In the genomic region with DNA sequence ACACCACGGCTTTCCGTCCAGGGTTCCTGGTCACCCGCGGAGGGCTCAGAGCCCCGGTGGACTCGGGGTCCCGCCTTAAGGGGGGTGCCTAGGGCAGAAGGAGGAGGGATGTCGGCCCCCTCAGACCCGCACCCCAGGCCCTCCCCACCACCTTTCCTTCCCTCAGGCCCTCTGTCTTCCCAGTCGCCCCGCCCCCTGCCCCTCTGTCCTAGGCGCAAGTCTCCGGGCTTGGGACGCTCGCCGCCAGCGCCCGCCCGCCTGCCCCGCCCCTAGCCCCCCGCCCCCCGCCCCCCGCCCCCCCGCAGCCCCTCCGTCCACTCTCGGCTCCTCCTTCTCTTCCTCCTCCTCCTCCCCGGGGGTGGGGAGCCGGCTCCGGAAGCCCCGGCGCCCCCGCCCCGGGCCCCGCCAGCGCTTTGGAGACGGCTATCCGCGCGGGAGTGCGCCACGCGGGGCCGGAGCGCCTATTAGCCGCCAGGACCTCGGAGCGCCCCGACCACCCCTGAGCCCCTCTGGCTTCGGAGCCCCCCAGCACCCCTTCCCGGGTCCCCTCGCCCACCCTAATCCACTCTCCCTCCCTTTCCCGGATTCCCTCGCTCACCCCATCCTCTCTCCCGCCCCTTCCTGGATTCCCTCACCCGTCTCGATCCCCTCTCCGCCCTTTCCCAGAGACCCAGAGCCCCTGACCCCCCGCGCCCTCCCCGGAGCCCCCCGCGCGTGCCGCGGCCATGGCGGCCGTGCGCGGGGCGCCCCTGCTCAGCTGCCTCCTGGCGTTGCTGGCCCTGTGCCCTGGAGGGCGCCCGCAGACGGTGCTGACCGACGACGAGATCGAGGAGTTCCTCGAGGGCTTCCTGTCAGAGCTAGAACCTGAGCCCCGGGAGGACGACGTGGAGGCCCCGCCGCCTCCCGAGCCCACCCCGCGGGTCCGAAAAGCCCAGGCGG, we compare ENCODE assay signal across 8 cellular contexts. TPM values are rescaled to one million over a fixed set of nuclear protein-coding genes. Genes with fewer than 3 reads are reported as not detected.
DNase-seq lines count a peak whose midpoint lies in the region; ATAC-seq and TF ChIP-seq lines count a peak whose summit lies in the region.

A gene (plus strand): TSS at position 405 of the 939 bp plus-strand sequence. CDS start 321 bp downstream, at position 726.

- CTCF ChIA-PET in MCF 10A (lab: Yijun Ruan, JAX): no interaction called here

- H3K4me3 ChIP-seq in breast epithelium (peak within 1 kb of the TSS; percentile 70 to 95 (median 80)), psoas muscle (peak within 1 kb of the TSS; percentile 59)

- no peaks in the 10 kb centered on the region for H3K9me3 Mint-ChIP-seq in MCF 10A (ENCODE audit: unreplicated experiment)

- H3K4me1 Mint-ChIP-seq in MCF 10A (ENCODE audit: insufficient read depth, unreplicated experiment): peaks cover 25% of the 10 kb centered on the region

- H3K9me3 ChIP-seq in breast epithelium (no peaks in the 10 kb centered on the region), psoas muscle (no peaks in the 10 kb centered on the region)

- DNase-seq in breast epithelium (ENCODE audit: low spot score in 2 of 2) (no peak), MCF 10A (ENCODE audit: unreplicated experiment) (no peak), left cardiac atrium (peak; percentile 66), psoas muscle (peak; percentile 62 to 66), NCI-H2029 (lab: John Stamatoyannopoulos, UW) (no peak)
- DNase-seq in activated naive CD4-positive, alpha-beta T cell treated with anti-CD3 and anti-CD28 coated beads, Interleukin-2, amount 50 U/mL, for 16 hours: peak; percentile 52

- no peak for TF ChIP-seq POLR2A in breast epithelium (IDR thresholded peaks at IDR 0.05)

- intact Hi-C loops in breast epithelium (cut with DNase I; ENCODE audit: low total_unique reads): no loop called here
- intact Hi-C loops in MCF 10A (cut with micrococcal nuclease): no loop called here
- intact Hi-C loops in left cardiac atrium (cut with DNase I): no loop called here
- intact Hi-C loops in psoas muscle (cut with DNase I): no loop called here

- POLR2A ChIA-PET in MCF 10A (lab: Yijun Ruan, JAX): no interaction called here

- TF ChIP-seq CTCF in breast epithelium (IDR thresholded peaks at IDR 0.05) (no peak), MCF 10A (IDR thresholded peaks at IDR 0.05; ENCODE audit: unreplicated experiment) (no peak), psoas muscle (IDR thresholded peaks at IDR 0.05) (no peak)

- BruUV-seq in MCF 10A (replicated peaks; lab: Mats Ljungman, UMichigan): no TSS peak

- 10 to 18% (median 13%) methylated on average over 49 to 85 of the region's 89 CpGs for WGBS in psoas muscle, 3 donors

- peak; percentile 57 for ATAC-seq in left cardiac atrium
- peak in 3 of 4 donors; percentile 16 to 42 (median 27) for ATAC-seq in psoas muscle
- no peak for ATAC-seq in GM21526 (IDR thresholded peaks at IDR 0.05; ENCODE audit: low FRiP score, unreplicated experiment)
- no peak for ATAC-seq in GM21515 (IDR thresholded peaks at IDR 0.05; ENCODE audit: unreplicated experiment)

- no peaks in the 10 kb centered on the region for H3K27me3 Mint-ChIP-seq in MCF 10A (ENCODE audit: insufficient read depth, unreplicated experiment)

- H3K27ac ChIP-seq in breast epithelium: peak within 1 kb of the TSS; percentile 87 to 98
- peak within 1 kb of the TSS; percentile 58 for H3K27ac ChIP-seq in psoas muscle

- H3K27me3 ChIP-seq in breast epithelium (no peaks in the 10 kb centered on the region), psoas muscle (ENCODE audit: insufficient read depth in 3 of 3, low read length in 2 of 3) (peaks cover 0 to 11% (median 6%) of the 10 kb centered on the region in 3 donors)

- H3K36me3 ChIP-seq in breast epithelium (no peaks in the 10 kb centered on the region), psoas muscle (ENCODE audit: insufficient read depth in 1 of 2, low read depth in 1 of 2) (no peaks in the 10 kb centered on the region)

- H3K36me3 Mint-ChIP-seq in MCF 10A (ENCODE audit: insufficient read depth, unreplicated experiment): no peaks in the 10 kb centered on the region

- H3K4me1 ChIP-seq in breast epithelium (peaks cover 0 to 2% of the 10 kb centered on the region in 2 donors), psoas muscle (no peaks in the 10 kb centered on the region)

- no peak within 1 kb of the TSS for H3K4me3 Mint-ChIP-seq in MCF 10A (ENCODE audit: unreplicated experiment)

- H3K27ac Mint-ChIP-seq in MCF 10A (ENCODE audit: low read depth, unreplicated experiment): no peak within 1 kb of the TSS

RNA-seq across cellular contexts. Expression of the gene that starts here (rescaled TPM):
- total RNA-seq in breast epithelium (100 to 1,000 TPM in 2 of 3 donors, 10 to 100 TPM in 1; 85.6 to 300 (median 145) TPM), MCF 10A (2022) (not detected in 2 replicates), left cardiac atrium (100 to 1,000 TPM in 1 of 2 donors, 10 to 100 TPM in 1; 65.0 to 117 TPM), psoas muscle (10 to 100 TPM in 3 of 4 donors, 1 to 10 TPM in 1; 6.9 to 22.0 (median 14.6) TPM)
- 1 to 10 TPM; 2.8 to 7.8 (median 5.9) TPM for polyA plus RNA-seq in psoas muscle

Comparison
In these comparisons a context has a peak if more than half of its experiments do, and no peak if none do; other contexts are left out.
1. DNase-seq: peak in activated naive CD4-positive, alpha-beta T cell treated with anti-CD3 and anti-CD28 coated beads, Interleukin-2, amount 50 U/mL, for 16 hours (single experiment), left cardiac atrium (single experiment) and psoas muscle (2 of 2); none in breast epithelium (0 of 2), MCF 10A (single experiment) and NCI-H2029 (single experiment).
2. ATAC-seq: peak in left cardiac atrium (2 of 2) and psoas muscle (3 of 4); none in GM21526 (single experiment) and GM21515 (single experiment).